Comparison of ENCODE assay signal across 22 cellular contexts in the genomic region with DNA sequence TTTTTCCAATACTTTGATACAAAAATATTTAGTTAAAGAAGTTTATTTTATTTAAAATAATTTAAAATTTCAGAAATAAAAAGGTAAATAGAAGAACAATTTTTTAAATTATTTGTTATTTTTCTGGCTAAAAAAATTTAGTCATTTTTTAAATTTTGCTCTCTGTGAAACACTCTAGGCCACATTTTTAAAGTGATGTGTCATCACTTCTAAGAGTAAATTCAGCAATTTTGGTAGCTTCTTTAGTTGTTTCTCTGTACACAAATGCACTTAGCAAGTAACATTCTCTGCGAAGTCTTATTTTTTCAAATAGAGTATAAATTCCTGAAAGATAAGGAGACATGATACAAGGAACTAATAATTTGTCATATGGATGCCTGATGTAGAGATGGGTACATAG.
DNase-seq lines count a peak whose midpoint lies in the region; ATAC-seq, FAIRE-seq and TF ChIP-seq lines count a peak whose summit lies in the region.
"Had no signal": no experiment of that assay in that cellular context is flagged by ENCODE, and none has a peak within 500 bp of the region (broad histone marks: within the 10 kb centered on the region; RNA-seq: fewer than 3 reads in every experiment).

No MANE protein-coding gene starts in this region.

- no peaks in the 10 kb centered on the region for H3K9me3 ChIP-seq in kidney (ENCODE audit: control insufficient read depth in 1 of 2, low read length in 2 of 2)
- H3K9me3 ChIP-seq: BLaER1, Caco-2, HAP-1 had no signal

- no peak overlapping the region for H3K4me3 ChIP-seq in kidney (ENCODE audit: low read length in 2 of 2)
- H3K4me3 ChIP-seq: BLaER1, HAP-1 had no signal

- no peak for TF ChIP-seq CTCF in kidney (IDR thresholded peaks at IDR 0.05; ENCODE audit: borderline replicate concordance, extremely low read depth, insufficient read depth)

- intact Hi-C loops in kidney (cut with DNase I), result no loop called here

- DNase-seq in RCC 7860 (ENCODE audit: low spot score), result no peak
- DNase-seq in kidney, result no peak
- no peak for DNase-seq in left lobe of liver (ENCODE audit: low spot score)
- DNase-seq: Caco-2; CD4-positive, CD25-positive, alpha-beta regulatory T cell; CD8-positive, alpha-beta T cell; DMS 273 treated with DMSO at 0.1 percent for 48 hours; DMS79; EL; GF-D8; GOT3; HFFc6 had no signal

- H3K27ac ChIP-seq in kidney (ENCODE audit: low read depth in 2 of 2, low read length in 2 of 2), result no peak overlapping the region
- H3K27ac ChIP-seq: BLaER1, C4-2B had no signal

- no peak overlapping the region for H3K9ac ChIP-seq in kidney (ENCODE audit: low read length in 2 of 2)
- H3K9ac ChIP-seq: BLaER1 had no signal

- no peaks in the 10 kb centered on the region for H3K4me1 ChIP-seq in kidney (ENCODE audit: control insufficient read depth in 1 of 2, insufficient read depth in 1 of 2, low read depth in 1 of 2, low read length in 2 of 2)
- H3K4me1 ChIP-seq: BLaER1, Caco-2, HAP-1 had no signal

- FAIRE-seq in A204.1 (lab: Jason Lieb, UNC), result peak; percentile 61
- FAIRE-seq in G401.6 (lab: Jason Lieb, UNC), result peak; percentile 19
- FAIRE-seq in RCC 7860 (lab: Jason Lieb, UNC), result peak; percentile 26
- peak; percentile 59 for FAIRE-seq in kidney (lab: Jason Lieb, UNC)
- FAIRE-seq: D721Med, GM12891, GM18507, H54 had no signal

- ATAC-seq in left lobe of liver (no peak), GM21360 (IDR thresholded peaks at IDR 0.05; ENCODE audit: unreplicated experiment) (no peak)
- ATAC-seq: CD8-positive, alpha-beta T cell had no signal

- no peaks in the 10 kb centered on the region for H3K36me3 ChIP-seq in kidney (ENCODE audit: control insufficient read depth in 1 of 2, insufficient read depth in 2 of 2, low read length in 2 of 2)
- H3K36me3 ChIP-seq: BLaER1, HAP-1 had no signal
